In the genomic region with DNA sequence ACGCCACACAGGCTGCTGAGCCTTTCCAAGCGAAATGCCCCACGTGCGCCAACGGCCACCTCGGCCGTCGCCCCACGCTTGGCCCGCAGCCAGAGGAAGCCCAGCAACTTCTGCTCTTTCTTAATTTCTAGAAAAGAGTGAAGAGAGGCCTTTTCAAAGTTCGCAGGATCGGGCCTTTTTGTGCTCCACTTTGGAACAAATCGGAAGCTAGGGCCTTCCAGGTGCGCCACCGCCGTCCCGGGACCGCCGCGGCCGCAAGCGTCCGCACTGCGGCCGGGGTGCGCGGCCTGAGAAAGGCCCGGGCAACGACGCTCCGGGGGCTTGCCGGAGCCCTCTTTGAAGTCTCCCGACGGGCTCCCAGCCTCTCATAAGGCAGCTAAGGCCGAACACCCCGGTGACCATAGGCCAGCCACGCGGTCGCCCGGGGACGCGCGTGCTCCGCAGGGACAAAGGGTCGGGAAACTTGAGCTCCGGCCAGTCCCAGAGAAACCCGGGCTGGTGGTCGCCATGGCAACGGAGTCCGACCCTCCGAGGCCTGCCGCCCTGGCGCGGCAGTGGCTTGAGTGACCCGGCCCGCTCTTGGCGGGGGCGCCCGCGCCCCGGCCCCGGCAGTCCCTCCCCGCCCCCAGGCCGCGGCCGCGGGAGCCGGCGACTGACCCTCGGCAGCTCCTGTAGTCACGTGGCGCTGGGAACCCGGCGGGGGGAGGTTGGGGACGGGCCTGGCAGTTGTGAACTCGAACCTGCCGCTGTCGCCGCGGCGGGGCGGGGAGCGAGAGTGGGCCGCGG, we compare ENCODE assay signal across 8 cellular contexts. TPM values are rescaled to one million over a fixed set of nuclear protein-coding genes. Genes with fewer than 3 reads are reported as not detected.
DNase-seq lines count a peak whose midpoint lies in the region; ATAC-seq lines count a peak whose summit lies in the region.

A gene (plus strand): TSS at position 725 of the 786 bp plus-strand sequence. CDS start 890 bp downstream, outside the sequence.

- peak; percentile 93 for DNase-seq in AG08396 (ENCODE audit: low spot score)
- DNase-seq in NCI-H524 treated with DMSO at 0.1 percent for 48 hours (lab: John Stamatoyannopoulos, UW): peak; percentile 56
- DNase-seq in activated CD4-positive, alpha-beta T cell treated with anti-CD3 and anti-CD28 coated beads, Interleukin-2, amount 10 ng/mL, durations not matched to agents 7 days and 5 days: peak; percentile 83
- DNase-seq in dedifferentiated amniotic fluid mesenchymal stem cell (ENCODE audit: extremely low spot score): peak; percentile 60
- DNase-seq in left lobe of liver (ENCODE audit: low spot score): peak; percentile 95
- peak; percentile 82 to 85 for DNase-seq in stimulated activated CD4-positive, alpha-beta T cell treated with anti-CD3 and anti-CD28 coated beads, Interleukin-2, amount 100 ng/mL, for 24 hours

- H3K27me3 Mint-ChIP-seq in activated CD4-positive, alpha-beta T cell treated with anti-CD3 and anti-CD28 coated beads, Interleukin-2, amount 10 ng/mL, durations not matched to agents 7 days and 5 days: no peaks in the 10 kb centered on the region

- peak; percentile 57 for ATAC-seq in GM19025 (IDR thresholded peaks at IDR 0.05; ENCODE audit: low read depth, unreplicated experiment)
- peak; percentile 42 for ATAC-seq in HG03196 (IDR thresholded peaks at IDR 0.05; ENCODE audit: unreplicated experiment)
- peak; percentile 81 for ATAC-seq in left lobe of liver

- H3K36me3 Mint-ChIP-seq in activated CD4-positive, alpha-beta T cell treated with anti-CD3 and anti-CD28 coated beads, Interleukin-2, amount 10 ng/mL, durations not matched to agents 7 days and 5 days (ENCODE audit: low read depth): peaks cover 10% of the 10 kb centered on the region

- POLR2A ChIA-PET in activated CD4-positive, alpha-beta T cell treated with anti-CD3 and anti-CD28 coated beads, Interleukin-2, amount 10 ng/mL, durations not matched to agents 7 days and 5 days (lab: Charles Lee): no interaction called here

- H3K4me1 Mint-ChIP-seq in activated CD4-positive, alpha-beta T cell treated with anti-CD3 and anti-CD28 coated beads, Interleukin-2, amount 10 ng/mL, durations not matched to agents 7 days and 5 days: peaks cover 47% of the 10 kb centered on the region

- peak within 1 kb of the TSS; percentile 96 for H3K27ac Mint-ChIP-seq in activated CD4-positive, alpha-beta T cell treated with anti-CD3 and anti-CD28 coated beads, Interleukin-2, amount 10 ng/mL, durations not matched to agents 7 days and 5 days

- CTCF ChIA-PET in activated CD4-positive, alpha-beta T cell treated with anti-CD3 and anti-CD28 coated beads, Interleukin-2, amount 10 ng/mL, durations not matched to agents 7 days and 5 days (lab: Charles Lee): interaction anchor here (0.7 to 2.4 kb wide), 3 partner anchors 9 to 65 kb away, joined by 3 to 12 read pairs (median 6); no protein-coding TSS in a partner anchor

- peak within 1 kb of the TSS; percentile 97 for H3K4me3 Mint-ChIP-seq in activated CD4-positive, alpha-beta T cell treated with anti-CD3 and anti-CD28 coated beads, Interleukin-2, amount 10 ng/mL, durations not matched to agents 7 days and 5 days

- no peaks in the 10 kb centered on the region for H3K9me3 Mint-ChIP-seq in activated CD4-positive, alpha-beta T cell treated with anti-CD3 and anti-CD28 coated beads, Interleukin-2, amount 10 ng/mL, durations not matched to agents 7 days and 5 days

RNA-seq across cellular contexts. Expression of the gene that starts here (rescaled TPM):
- total RNA-seq in activated CD4-positive, alpha-beta T cell treated with anti-CD3 and anti-CD28 coated beads, Interleukin-2, amount 10 ng/mL, durations not matched to agents 7 days and 5 days: 10 to 100 TPM; 45.1 to 54.6 TPM
- 93.5 TPM for total RNA-seq in left lobe of liver

Comparison
In these comparisons a context has a peak if more than half of its experiments do, and no peak if none do; other contexts are left out.
1. Peak in every context shown above with its lines: DNase-seq and ATAC-seq.